8 cellular contexts compared by ENCODE assay signal in genomic region chr3:128794788-128795649, GRCh38.
DNase-seq lines count a peak whose midpoint lies in the region; ATAC-seq lines count a peak whose summit lies in the region.

No MANE protein-coding gene starts in this region.

- peak; percentile 44 for DNase-seq in NK-92 treated with Interleukin-12 subunit alpha and Interleukin-12 subunit beta, amount 100 ng/mL, for 24 hours (lab: John Stamatoyannopoulos, UW)
- DNase-seq in NK-92 (lab: John Stamatoyannopoulos, UW; ENCODE audit: unreplicated experiment) (no peak), NCI-H2081 (lab: John Stamatoyannopoulos, UW) (peak; percentile 55 to 71), UCSD-AML1 (lab: John Stamatoyannopoulos, UW; ENCODE audit: unreplicated experiment) (peak; percentile 43), T47D (ENCODE audit: low read depth in 1 of 2, low spot score in 1 of 2) (peak; percentile 70 to 73), islet precursor cell (peak; percentile 79)
- peak; percentile 56 to 62 for DNase-seq in stimulated activated CD4-positive, alpha-beta T cell treated with anti-CD3 and anti-CD28 coated beads, Interleukin-2, amount 100 ng/mL, for 24 hours

- in situ Hi-C loops in T47D (cut with HindIII; ENCODE audit: low pct_unique_long_range_greater_than_20kb, low sequenced_read_pairs) = no loop called here

- ATAC-seq in HG02798 (IDR thresholded peaks at IDR 0.05; ENCODE audit: poor library complexity, unreplicated experiment) = peak; percentile 82
